ENCODE assay signal across 20 cellular contexts in the genomic region with DNA sequence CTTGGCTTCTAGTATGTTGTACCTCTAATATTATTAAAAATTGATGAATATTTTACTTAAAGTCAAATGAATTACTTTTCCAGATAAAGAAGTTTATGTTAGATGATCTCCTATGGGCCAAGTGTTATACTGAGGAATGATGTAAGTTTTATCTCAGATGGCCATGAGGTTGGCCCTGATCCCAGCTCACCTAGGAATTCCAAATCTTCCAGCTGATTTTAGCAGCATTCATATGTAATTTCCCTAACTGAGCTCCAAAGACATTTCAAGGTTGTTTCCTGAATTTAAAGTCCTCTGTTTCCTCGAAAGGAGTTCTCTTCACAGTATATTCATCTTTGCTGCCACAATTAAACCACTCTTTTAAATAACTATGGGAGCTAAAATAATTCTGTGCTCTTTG.
DNase-seq lines count a peak whose midpoint lies in the region; FAIRE-seq and TF ChIP-seq lines count a peak whose summit lies in the region.
"Had no signal": no experiment of that assay in that cellular context is flagged by ENCODE, and none has a peak within 500 bp of the region (broad histone marks: within the 10 kb centered on the region; RNA-seq: fewer than 3 reads in every experiment).

No MANE protein-coding gene starts in this region.

- H3K9me3 ChIP-seq in SK-N-MC (ENCODE audit: low read depth, low read length) = no peaks in the 10 kb centered on the region
- H3K9me3 ChIP-seq in endodermal cell (ENCODE audit: control insufficient read depth, low read length) = no peaks in the 10 kb centered on the region
- H3K9me3 ChIP-seq in neural progenitor cell (ENCODE audit: low read depth) = no peaks in the 10 kb centered on the region
- H3K9me3 ChIP-seq in tibial nerve = no peaks in the 10 kb centered on the region
- H3K9me3 ChIP-seq in kidney (ENCODE audit: control insufficient read depth in 1 of 2, low read length in 2 of 2) = no peaks in the 10 kb centered on the region
- H3K9me3 ChIP-seq: BLaER1 had no signal

- no peak for TF ChIP-seq POLR2A in tibial nerve (IDR thresholded peaks at IDR 0.05)

- intact Hi-C loops in kidney (cut with DNase I) = no loop called here

- H3K4me1 Mint-ChIP-seq in endodermal cell (peaks cover 10% of the 10 kb centered on the region), neural progenitor cell (peaks cover 2% of the 10 kb centered on the region)

- H3K27me3 Mint-ChIP-seq in endodermal cell (ENCODE audit: insufficient read depth) = no peaks in the 10 kb centered on the region
- no peaks in the 10 kb centered on the region for H3K27me3 Mint-ChIP-seq in neural progenitor cell (ENCODE audit: insufficient read depth, low read depth)
- H3K27me3 Mint-ChIP-seq: CD4-positive, alpha-beta T cell had no signal

- no peak overlapping the region for H3K4me2 ChIP-seq in neural progenitor cell
- H3K4me2 ChIP-seq: BLaER1 had no signal

- no peaks in the 10 kb centered on the region for H3K9me3 Mint-ChIP-seq in endodermal cell
- no peaks in the 10 kb centered on the region for H3K9me3 Mint-ChIP-seq in neural progenitor cell

- no peak overlapping the region for H3K4me3 Mint-ChIP-seq in endodermal cell
- no peak overlapping the region for H3K4me3 Mint-ChIP-seq in neural progenitor cell
- H3K4me3 Mint-ChIP-seq: CD4-positive, alpha-beta T cell had no signal

- 79% methylated on average over 1 of the region's 1 CpG; no CpG with 5 or more reads in 1 of the 2 experiments for WGBS in endodermal cell (ENCODE audit: insufficient coverage in 1 of 2, insufficient read length in 1 of 2), 2 experiments
- 42 to 45% methylated on average over 1 of the region's 1 CpG for WGBS in tibial nerve, 2 donors

- H3K9ac ChIP-seq in SK-N-MC (ENCODE audit: insufficient read length) (no peak overlapping the region), endodermal cell (ENCODE audit: extremely low read depth, low read length, poor library complexity, severe bottlenecking) (no peak overlapping the region), neural progenitor cell (no peak overlapping the region), kidney (ENCODE audit: low read length in 2 of 2) (no peak overlapping the region)
- H3K9ac ChIP-seq: BLaER1 had no signal

- H3K27ac Mint-ChIP-seq in endodermal cell (peak overlapping the region; percentile 8), neural progenitor cell (no peak overlapping the region)
- H3K27ac Mint-ChIP-seq: CD4-positive, alpha-beta T cell had no signal

- TF ChIP-seq CTCF in endodermal cell (conservative IDR thresholded peaks at IDR 0.05) = no peak
- no peak for TF ChIP-seq CTCF in neural progenitor cell (IDR thresholded peaks at IDR 0.05)
- no peak for TF ChIP-seq CTCF in tibial nerve (IDR thresholded peaks at IDR 0.05)
- no peak for TF ChIP-seq CTCF in kidney (IDR thresholded peaks at IDR 0.05; ENCODE audit: borderline replicate concordance, extremely low read depth, insufficient read depth)

- H3K27me3 ChIP-seq in endodermal cell (ENCODE audit: control insufficient read depth, insufficient read depth, low read length, poor library complexity, severe bottlenecking) (no peaks in the 10 kb centered on the region), neural progenitor cell (no peaks in the 10 kb centered on the region), tibial nerve (no peaks in the 10 kb centered on the region)
- H3K27me3 ChIP-seq: BLaER1, SJSA1 had no signal

- DNase-seq in G401 (ENCODE audit: low spot score) = peak; percentile 62
- no peak for DNase-seq in SK-N-MC (ENCODE audit: low read depth, low spot score)
- DNase-seq in endodermal cell = no peak
- DNase-seq in iPS-NIHi11 (ENCODE audit: low spot score) = peak; percentile 4
- DNase-seq in NCI-H82 treated with DMSO at 0.1 percent for 48 hours (lab: John Stamatoyannopoulos, UW; ENCODE audit: unreplicated experiment) = no peak
- DNase-seq in neural progenitor cell (ENCODE audit: low spot score) = no peak
- DNase-seq in tibial nerve (ENCODE audit: low spot score in 2 of 2) = no peak
- DNase-seq in kidney = no peak
- DNase-seq: ACHN; CD4-positive, alpha-beta T cell; COR-L47; DMS79; H7; Karpas-422; NCI-H1694; NCI-H2171 treated with DMSO at 0.1 percent for 48 hours; NCI-H524 treated with DMSO at 0.1 percent for 48 hours had no signal

- no peaks in the 10 kb centered on the region for H4K20me1 ChIP-seq in neural progenitor cell (ENCODE audit: low read depth)
- H4K20me1 ChIP-seq: BLaER1 had no signal

- in situ Hi-C loops in G401 (cut with HindIII; ENCODE audit: low sequenced_read_pairs) = no loop called here

- H3K36me3 ChIP-seq in SK-N-MC (ENCODE audit: insufficient read depth, low read length) (no peaks in the 10 kb centered on the region), endodermal cell (ENCODE audit: control insufficient read depth, insufficient read depth, low read length) (no peaks in the 10 kb centered on the region), neural progenitor cell (no peaks in the 10 kb centered on the region), tibial nerve (no peaks in the 10 kb centered on the region), kidney (ENCODE audit: control insufficient read depth in 1 of 2, insufficient read depth in 2 of 2, low read length in 2 of 2) (no peaks in the 10 kb centered on the region)
- H3K36me3 ChIP-seq: BLaER1, SJSA1 had no signal

- TF ChIP-seq EP300 in tibial nerve (IDR thresholded peaks at IDR 0.05) = no peak

- FAIRE-seq in kidney (lab: Jason Lieb, UNC) = no peak

- H3F3A ChIP-seq in neural progenitor cell (ENCODE audit: low read depth) = no peaks in the 10 kb centered on the region

- H3K4me3 ChIP-seq in SK-N-MC = no peak overlapping the region
- H3K4me3 ChIP-seq in endodermal cell (ENCODE audit: low read length) = no peak overlapping the region
- no peak overlapping the region for H3K4me3 ChIP-seq in neural progenitor cell
- H3K4me3 ChIP-seq in tibial nerve = no peak overlapping the region
- H3K4me3 ChIP-seq in kidney (ENCODE audit: low read length in 2 of 2) = no peak overlapping the region
- H3K4me3 ChIP-seq: BLaER1, SJSA1 had no signal

- no peaks in the 10 kb centered on the region for H3K4me1 ChIP-seq in endodermal cell (ENCODE audit: control insufficient read depth, insufficient read depth, low read length)
- H3K4me1 ChIP-seq in neural progenitor cell = no peaks in the 10 kb centered on the region
- no peaks in the 10 kb centered on the region for H3K4me1 ChIP-seq in tibial nerve
- H3K4me1 ChIP-seq in kidney (ENCODE audit: control insufficient read depth in 1 of 2, insufficient read depth in 1 of 2, low read depth in 1 of 2, low read length in 2 of 2) = no peaks in the 10 kb centered on the region
- H3K4me1 ChIP-seq: BLaER1, SJSA1 had no signal

- H2AFZ ChIP-seq in neural progenitor cell (replicated peaks) = no peak overlapping the region

- no peaks in the 10 kb centered on the region for H3K36me3 Mint-ChIP-seq in endodermal cell (ENCODE audit: low read depth)
- no peaks in the 10 kb centered on the region for H3K36me3 Mint-ChIP-seq in neural progenitor cell

- H3K79me2 ChIP-seq in neural progenitor cell (ENCODE audit: low read depth) = no peaks in the 10 kb centered on the region

- H3K27ac ChIP-seq in SK-N-MC = 0 out of 2 replicates have a peak overlapping the region, but pooled peaks have one; percentile 29
- H3K27ac ChIP-seq in endodermal cell (ENCODE audit: low read depth, low read length) = no peak overlapping the region
- H3K27ac ChIP-seq in neural progenitor cell = no peak overlapping the region
- no peak overlapping the region for H3K27ac ChIP-seq in tibial nerve
- H3K27ac ChIP-seq in kidney (ENCODE audit: low read depth in 2 of 2, low read length in 2 of 2) = no peak overlapping the region
- H3K27ac ChIP-seq: 22Rv1, BLaER1, SJSA1 had no signal

Comparison
In these comparisons a context has a peak if more than half of its experiments do, and no peak if none do; other contexts are left out.
1. DNase-seq: peak in G401 (single experiment) and iPS-NIHi11 (single experiment); none in SK-N-MC (single experiment), endodermal cell (single experiment), NCI-H82 treated with DMSO at 0.1 percent for 48 hours (single experiment), neural progenitor cell (single experiment), tibial nerve (0 of 2) and kidney (single experiment).